1 cellular context compared by ENCODE assay signal in genomic region chr4:99852199-99852718, GRCh38.
TF ChIP-seq lines count a peak whose summit lies in the region.

No MANE protein-coding gene starts in this region.

TF ChIP-seq in GM12878, 131 proteins besides CTCF, POLR2A, EP300 and RAD21 (continued from another document and continues in another):
- peak; percentile 72 for TF ChIP-seq JUNB (IDR thresholded peaks at IDR 0.05)
- TF ChIP-seq SIN3A (IDR thresholded peaks at IDR 0.05; ENCODE audit: low read depth, low read length): no peak
- TF ChIP-seq ASH2L (IDR thresholded peaks at IDR 0.05; ENCODE audit: borderline replicate concordance, low read depth): no peak
- TF ChIP-seq ZBTB33 (IDR thresholded peaks at IDR 0.05): no peak
- no peak for TF ChIP-seq SIX5 (IDR thresholded peaks at IDR 0.05; ENCODE audit: low read depth, low read length, severe bottlenecking)
- TF ChIP-seq TCF7 (IDR thresholded peaks at IDR 0.05; ENCODE audit: borderline replicate concordance): 0 out of 2 replicates have a peak, but pooled peaks have one; percentile 19
- TF ChIP-seq SREBF1 (IDR thresholded peaks at IDR 0.05; ENCODE audit: low read length): no peak
- no peak for TF ChIP-seq TCF3 (IDR thresholded peaks at IDR 0.05; ENCODE audit: borderline replicate concordance, insufficient read depth, low read depth, low read length)
- TF ChIP-seq USF2 (IDR thresholded peaks at IDR 0.05; ENCODE audit: borderline replicate concordance, low read depth, low read length): no peak
- no peak for TF ChIP-seq YBX1 (IDR thresholded peaks at IDR 0.05)
- no peak for TF ChIP-seq ZNF24 (IDR thresholded peaks at IDR 0.05)
- no peak for TF ChIP-seq NFYA (IDR thresholded peaks at IDR 0.05; ENCODE audit: borderline replicate concordance, low read depth, low read length)
- TF ChIP-seq, protein P1, sequence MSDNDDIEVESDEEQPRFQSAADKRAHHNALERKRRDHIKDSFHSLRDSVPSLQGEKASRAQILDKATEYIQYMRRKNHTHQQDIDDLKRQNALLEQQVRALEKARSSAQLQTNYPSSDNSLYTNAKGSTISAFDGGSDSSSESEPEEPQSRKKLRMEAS (IDR thresholded peaks at IDR 0.05; ENCODE audit: low read depth, low read length): no peak
- TF ChIP-seq, protein P2, sequence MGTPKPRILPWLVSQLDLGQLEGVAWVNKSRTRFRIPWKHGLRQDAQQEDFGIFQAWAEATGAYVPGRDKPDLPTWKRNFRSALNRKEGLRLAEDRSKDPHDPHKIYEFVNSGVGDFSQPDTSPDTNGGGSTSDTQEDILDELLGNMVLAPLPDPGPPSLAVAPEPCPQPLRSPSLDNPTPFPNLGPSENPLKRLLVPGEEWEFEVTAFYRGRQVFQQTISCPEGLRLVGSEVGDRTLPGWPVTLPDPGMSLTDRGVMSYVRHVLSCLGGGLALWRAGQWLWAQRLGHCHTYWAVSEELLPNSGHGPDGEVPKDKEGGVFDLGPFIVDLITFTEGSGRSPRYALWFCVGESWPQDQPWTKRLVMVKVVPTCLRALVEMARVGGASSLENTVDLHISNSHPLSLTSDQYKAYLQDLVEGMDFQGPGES (IDR thresholded peaks at IDR 0.05): no peak
- TF ChIP-seq HCFC1 (IDR thresholded peaks at IDR 0.05; ENCODE audit: low read length): no peak
- no peak for TF ChIP-seq JUND (IDR thresholded peaks at IDR 0.05; ENCODE audit: low read depth, low read length)
- TF ChIP-seq ZSCAN29 (IDR thresholded peaks at IDR 0.05): no peak
- 0 out of 2 replicates have a peak, but pooled peaks have one; percentile 15 for TF ChIP-seq DPF2 (IDR thresholded peaks at IDR 0.05)
- TF ChIP-seq WRNIP1 (IDR thresholded peaks at IDR 0.05; ENCODE audit: borderline replicate concordance, low read depth, low read length): no peak
- TF ChIP-seq STAT1 (conservative IDR thresholded peaks at IDR 0.05): no peak
- TF ChIP-seq SREBF2 (IDR thresholded peaks at IDR 0.05; ENCODE audit: low read length): no peak
- no peak for TF ChIP-seq PML (IDR thresholded peaks at IDR 0.05; ENCODE audit: low read length)
- no peak for TF ChIP-seq MXI1 (IDR thresholded peaks at IDR 0.05; ENCODE audit: low read depth, low read length)
- no peak; the same call in 1 of the 2 replicates for TF ChIP-seq FOXM1 (IDR thresholded peaks at IDR 0.05; ENCODE audit: low read depth, low read length)
- TF ChIP-seq PKNOX1 (IDR thresholded peaks at IDR 0.05): peak; percentile 78
- no peak for TF ChIP-seq RFX5 (IDR thresholded peaks at IDR 0.05; ENCODE audit: low read depth, low read length)
- no peak for TF ChIP-seq NRF1 (conservative IDR thresholded peaks at IDR 0.05; ENCODE audit: low read depth, low read length)
- TF ChIP-seq, protein P3, sequence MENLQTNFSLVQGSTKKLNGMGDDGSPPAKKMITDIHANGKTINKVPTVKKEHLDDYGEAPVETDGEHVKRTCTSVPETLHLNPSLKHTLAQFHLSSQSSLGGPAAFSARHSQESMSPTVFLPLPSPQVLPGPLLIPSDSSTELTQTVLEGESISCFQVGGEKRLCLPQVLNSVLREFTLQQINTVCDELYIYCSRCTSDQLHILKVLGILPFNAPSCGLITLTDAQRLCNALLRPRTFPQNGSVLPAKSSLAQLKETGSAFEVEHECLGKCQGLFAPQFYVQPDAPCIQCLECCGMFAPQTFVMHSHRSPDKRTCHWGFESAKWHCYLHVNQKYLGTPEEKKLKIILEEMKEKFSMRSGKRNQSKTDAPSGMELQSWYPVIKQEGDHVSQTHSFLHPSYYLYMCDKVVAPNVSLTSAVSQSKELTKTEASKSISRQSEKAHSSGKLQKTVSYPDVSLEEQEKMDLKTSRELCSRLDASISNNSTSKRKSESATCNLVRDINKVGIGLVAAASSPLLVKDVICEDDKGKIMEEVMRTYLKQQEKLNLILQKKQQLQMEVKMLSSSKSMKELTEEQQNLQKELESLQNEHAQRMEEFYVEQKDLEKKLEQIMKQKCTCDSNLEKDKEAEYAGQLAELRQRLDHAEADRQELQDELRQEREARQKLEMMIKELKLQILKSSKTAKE (IDR thresholded peaks at IDR 0.05; ENCODE audit: low read depth, poor library complexity, severe bottlenecking): no peak
- TF ChIP-seq CBX3 (IDR thresholded peaks at IDR 0.05; ENCODE audit: borderline replicate concordance, low read depth): no peak
- TF ChIP-seq, protein P4, sequence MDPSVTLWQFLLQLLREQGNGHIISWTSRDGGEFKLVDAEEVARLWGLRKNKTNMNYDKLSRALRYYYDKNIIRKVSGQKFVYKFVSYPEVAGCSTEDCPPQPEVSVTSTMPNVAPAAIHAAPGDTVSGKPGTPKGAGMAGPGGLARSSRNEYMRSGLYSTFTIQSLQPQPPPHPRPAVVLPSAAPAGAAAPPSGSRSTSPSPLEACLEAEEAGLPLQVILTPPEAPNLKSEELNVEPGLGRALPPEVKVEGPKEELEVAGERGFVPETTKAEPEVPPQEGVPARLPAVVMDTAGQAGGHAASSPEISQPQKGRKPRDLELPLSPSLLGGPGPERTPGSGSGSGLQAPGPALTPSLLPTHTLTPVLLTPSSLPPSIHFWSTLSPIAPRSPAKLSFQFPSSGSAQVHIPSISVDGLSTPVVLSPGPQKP (IDR thresholded peaks at IDR 0.05; ENCODE audit: low read depth, low read length): no peak
- no peak for TF ChIP-seq ATF3 (IDR thresholded peaks at IDR 0.05; ENCODE audit: borderline replicate concordance, extremely low read depth, low read depth, low read length)
- TF ChIP-seq BCL3 (IDR thresholded peaks at IDR 0.05; ENCODE audit: borderline replicate concordance, insufficient read depth, low read depth, low read length, poor library complexity, severe bottlenecking): no peak
- TF ChIP-seq CEBPZ (IDR thresholded peaks at IDR 0.05; ENCODE audit: low read depth, low read length): no peak
- TF ChIP-seq BCL11A (IDR thresholded peaks at IDR 0.05; ENCODE audit: low read depth, low read length): 0 out of 2 replicates have a peak, but pooled peaks have one; percentile 3
- no peak for TF ChIP-seq CBFB (IDR thresholded peaks at IDR 0.05; ENCODE audit: low read depth)
- TF ChIP-seq, protein P5, sequence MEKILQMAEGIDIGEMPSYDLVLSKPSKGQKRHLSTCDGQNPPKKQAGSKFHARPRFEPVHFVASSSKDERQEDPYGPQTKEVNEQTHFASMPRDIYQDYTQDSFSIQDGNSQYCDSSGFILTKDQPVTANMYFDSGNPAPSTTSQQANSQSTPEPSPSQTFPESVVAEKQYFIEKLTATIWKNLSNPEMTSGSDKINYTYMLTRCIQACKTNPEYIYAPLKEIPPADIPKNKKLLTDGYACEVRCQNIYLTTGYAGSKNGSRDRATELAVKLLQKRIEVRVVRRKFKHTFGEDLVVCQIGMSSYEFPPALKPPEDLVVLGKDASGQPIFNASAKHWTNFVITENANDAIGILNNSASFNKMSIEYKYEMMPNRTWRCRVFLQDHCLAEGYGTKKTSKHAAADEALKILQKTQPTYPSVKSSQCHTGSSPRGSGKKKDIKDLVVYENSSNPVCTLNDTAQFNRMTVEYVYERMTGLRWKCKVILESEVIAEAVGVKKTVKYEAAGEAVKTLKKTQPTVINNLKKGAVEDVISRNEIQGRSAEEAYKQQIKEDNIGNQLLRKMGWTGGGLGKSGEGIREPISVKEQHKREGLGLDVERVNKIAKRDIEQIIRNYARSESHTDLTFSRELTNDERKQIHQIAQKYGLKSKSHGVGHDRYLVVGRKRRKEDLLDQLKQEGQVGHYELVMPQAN (conservative IDR thresholded peaks at IDR 0.05): no peak
- TF ChIP-seq E2F8 (IDR thresholded peaks at IDR 0.05; ENCODE audit: low read depth, partially characterized antibody): no peak
- no peak for TF ChIP-seq FOXK2 (IDR thresholded peaks at IDR 0.05)
- TF ChIP-seq MEF2B (IDR thresholded peaks at IDR 0.05; ENCODE audit: partially characterized antibody, poor library complexity, severe bottlenecking): no peak
- TF ChIP-seq NR2C2 (IDR thresholded peaks at IDR 0.05; ENCODE audit: borderline replicate concordance, control insufficient read depth, insufficient read length, low read depth): no peak
- no peak for TF ChIP-seq TAF1 (IDR thresholded peaks at IDR 0.05; ENCODE audit: borderline replicate concordance, low read depth, low read length)
